In the genomic region with DNA sequence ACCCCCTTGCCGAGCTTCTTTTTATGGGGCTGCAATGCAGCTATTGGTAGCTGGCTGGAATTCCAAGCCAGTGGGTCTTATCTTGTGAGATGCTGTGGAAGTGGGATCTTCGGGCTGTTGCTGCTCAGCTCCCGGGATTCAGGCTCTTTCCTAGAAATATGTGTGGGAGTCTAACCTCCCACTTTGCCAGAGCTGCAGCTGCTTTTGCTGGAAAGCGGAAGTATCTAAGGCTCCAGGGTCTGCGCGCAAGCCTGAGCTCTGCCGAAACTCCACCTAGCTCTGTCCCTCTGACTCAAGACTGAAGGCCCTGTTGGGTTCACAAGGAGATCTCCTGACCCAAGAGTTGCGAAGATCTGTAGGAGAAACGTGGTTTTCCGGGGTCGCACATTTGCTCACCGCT, we compare ENCODE assay signal across 28 cellular contexts.
"Had no signal": no experiment of that assay in that cellular context is flagged by ENCODE, and none has a peak within 500 bp of the region (broad histone marks: within the 10 kb centered on the region; RNA-seq: fewer than 3 reads in every experiment).

No MANE protein-coding gene starts in this region.

- H3K9me3 Mint-ChIP-seq: activated naive CD4-positive, alpha-beta T cell treated with anti-CD3 and anti-CD28 coated beads, Interleukin-2, amount 10 ng/mL, durations not matched to agents 7 days and 5 days; activated naive CD8-positive, alpha-beta T cell treated with anti-CD3 and anti-CD28 coated beads, Interleukin-2, amount 50 U/mL, for 24 hours; activated T-cell treated with anti-CD3 and anti-CD28 coated beads, Interleukin-2, amount 50 U/mL, for 4 hours; central memory CD8-positive, alpha-beta T cell; stimulated activated naive CD8-positive, alpha-beta T cell treated with anti-CD3 and anti-CD28 coated beads, Interleukin-15, amount 100 ng/mL, for 72 hours; T-cell had no signal

- H3K4me1 Mint-ChIP-seq: activated naive CD4-positive, alpha-beta T cell treated with anti-CD3 and anti-CD28 coated beads, Interleukin-2, amount 10 ng/mL, durations not matched to agents 7 days and 5 days; central memory CD8-positive, alpha-beta T cell; stimulated activated naive CD8-positive, alpha-beta T cell treated with anti-CD3 and anti-CD28 coated beads, Interleukin-15, amount 100 ng/mL, for 72 hours; T-cell had no signal

- H3K4me1 ChIP-seq: colonic mucosa, esophagus muscularis mucosa, left lung, prostate gland, right atrium auricular region, suprapubic skin had no signal

- H3K27me3 Mint-ChIP-seq: stimulated activated naive CD8-positive, alpha-beta T cell treated with anti-CD3 and anti-CD28 coated beads, Interleukin-15, amount 100 ng/mL, for 72 hours; T-cell; type B pancreatic cell had no signal

- H3K4me3 ChIP-seq: colonic mucosa, esophagus muscularis mucosa, left lung, prostate gland, right atrium auricular region, SK-N-MC, skin epidermis, suprapubic skin had no signal

- H3K9me3 ChIP-seq: colonic mucosa, esophagus muscularis mucosa, left lung, prostate gland, right atrium auricular region, suprapubic skin had no signal

- DNase-seq: activated CD4-positive, alpha-beta T cell treated with anti-CD3 and anti-CD28 coated beads, Interleukin-2, amount 10 ng/mL, durations not matched to agents 24 days and 14 days; activated CD8-positive, alpha-beta T cell treated with anti-CD3 and anti-CD28 coated beads, Interleukin-2, amount 10 ng/mL, durations not matched to agents 7 days and 5 days; activated effector memory CD4-positive, alpha-beta T cell treated with Interleukin-2 at 50 U/mL for 16 hours; activated naive CD4-positive, alpha-beta T cell treated with anti-CD3 and anti-CD28 coated beads, Interleukin-2, amount 10 ng/mL, durations not matched to agents 7 days and 5 days; activated naive CD8-positive, alpha-beta T cell treated with anti-CD3 and anti-CD28 coated beads, Interleukin-2, amount 50 U/mL, for 24 hours; activated T-cell treated with anti-CD3 and anti-CD28 coated beads, Interleukin-2, amount 50 U/mL, for 4 hours; aorta; brain microvascular endothelial cell; colonic mucosa; foreskin fibroblast; hypothalamus; midbrain; nephron progenitor cell; occipital lobe; stimulated activated CD4-positive, alpha-beta T cell treated with anti-CD3 and anti-CD28 coated beads, Interleukin-15, amount 100 ng/mL, for 24 hours; stimulated activated CD4-positive, alpha-beta T cell treated with anti-CD3 and anti-CD28 coated beads, Interleukin-2, amount 100 ng/mL, for 48 hours; stimulated activated naive CD8-positive, alpha-beta T cell treated with anti-CD3 and anti-CD28 coated beads, Interleukin-15, amount 100 ng/mL, for 72 hours; T-cell had no signal

- H3K27me3 ChIP-seq: brain microvascular endothelial cell, colonic mucosa, esophagus muscularis mucosa, left lung, right atrium auricular region, suprapubic skin had no signal

- H3K27ac ChIP-seq: brain microvascular endothelial cell, colonic mucosa, esophagus muscularis mucosa, left lung, prostate gland, right atrium auricular region, SK-N-MC, skin epidermis, suprapubic skin had no signal

- ATAC-seq: activated CD8-positive, alpha-beta T cell treated with anti-CD3 and anti-CD28 coated beads, Interleukin-2, amount 10 ng/mL, durations not matched to agents 7 days and 5 days; activated naive CD8-positive, alpha-beta T cell treated with anti-CD3 and anti-CD28 coated beads, Interleukin-2, amount 50 U/mL, for 24 hours; activated T-cell treated with anti-CD3 and anti-CD28 coated beads, Interleukin-2, amount 50 U/mL, for 4 hours; left lung; stimulated activated naive CD8-positive, alpha-beta T cell treated with anti-CD3 and anti-CD28 coated beads, Interleukin-15, amount 100 ng/mL, for 72 hours; T-cell had no signal

- H3K27ac Mint-ChIP-seq: activated CD4-positive, alpha-beta T cell treated with anti-CD3 and anti-CD28 coated beads, Interleukin-2, amount 10 ng/mL, durations not matched to agents 24 days and 14 days; activated CD8-positive, alpha-beta T cell treated with anti-CD3 and anti-CD28 coated beads, Interleukin-2, amount 10 ng/mL, durations not matched to agents 7 days and 5 days; activated naive CD4-positive, alpha-beta T cell treated with anti-CD3 and anti-CD28 coated beads, Interleukin-2, amount 10 ng/mL, durations not matched to agents 7 days and 5 days; activated naive CD8-positive, alpha-beta T cell treated with anti-CD3 and anti-CD28 coated beads, Interleukin-2, amount 50 U/mL, for 24 hours; nephron progenitor cell; T-cell; type B pancreatic cell had no signal

- FAIRE-seq: keratinocyte had no signal

- H3K36me3 Mint-ChIP-seq: activated naive CD4-positive, alpha-beta T cell treated with anti-CD3 and anti-CD28 coated beads, Interleukin-2, amount 10 ng/mL, durations not matched to agents 7 days and 5 days; T-cell had no signal

- H3K4me3 Mint-ChIP-seq: activated CD4-positive, alpha-beta T cell treated with anti-CD3 and anti-CD28 coated beads, Interleukin-2, amount 10 ng/mL, durations not matched to agents 24 days and 14 days; activated CD8-positive, alpha-beta T cell treated with anti-CD3 and anti-CD28 coated beads, Interleukin-2, amount 10 ng/mL, durations not matched to agents 7 days and 5 days; activated naive CD4-positive, alpha-beta T cell treated with anti-CD3 and anti-CD28 coated beads, Interleukin-2, amount 10 ng/mL, durations not matched to agents 7 days and 5 days; activated naive CD8-positive, alpha-beta T cell treated with anti-CD3 and anti-CD28 coated beads, Interleukin-2, amount 50 U/mL, for 24 hours; activated T-cell treated with anti-CD3 and anti-CD28 coated beads, Interleukin-2, amount 50 U/mL, for 4 hours; central memory CD8-positive, alpha-beta T cell; nephron progenitor cell; stimulated activated naive CD8-positive, alpha-beta T cell treated with anti-CD3 and anti-CD28 coated beads, Interleukin-15, amount 100 ng/mL, for 72 hours; T-cell; type B pancreatic cell had no signal

- H3K36me3 ChIP-seq: brain microvascular endothelial cell, colonic mucosa, esophagus muscularis mucosa, left lung, prostate gland, right atrium auricular region, suprapubic skin had no signal
